8 cellular contexts compared by ENCODE assay signal in the genomic region with DNA sequence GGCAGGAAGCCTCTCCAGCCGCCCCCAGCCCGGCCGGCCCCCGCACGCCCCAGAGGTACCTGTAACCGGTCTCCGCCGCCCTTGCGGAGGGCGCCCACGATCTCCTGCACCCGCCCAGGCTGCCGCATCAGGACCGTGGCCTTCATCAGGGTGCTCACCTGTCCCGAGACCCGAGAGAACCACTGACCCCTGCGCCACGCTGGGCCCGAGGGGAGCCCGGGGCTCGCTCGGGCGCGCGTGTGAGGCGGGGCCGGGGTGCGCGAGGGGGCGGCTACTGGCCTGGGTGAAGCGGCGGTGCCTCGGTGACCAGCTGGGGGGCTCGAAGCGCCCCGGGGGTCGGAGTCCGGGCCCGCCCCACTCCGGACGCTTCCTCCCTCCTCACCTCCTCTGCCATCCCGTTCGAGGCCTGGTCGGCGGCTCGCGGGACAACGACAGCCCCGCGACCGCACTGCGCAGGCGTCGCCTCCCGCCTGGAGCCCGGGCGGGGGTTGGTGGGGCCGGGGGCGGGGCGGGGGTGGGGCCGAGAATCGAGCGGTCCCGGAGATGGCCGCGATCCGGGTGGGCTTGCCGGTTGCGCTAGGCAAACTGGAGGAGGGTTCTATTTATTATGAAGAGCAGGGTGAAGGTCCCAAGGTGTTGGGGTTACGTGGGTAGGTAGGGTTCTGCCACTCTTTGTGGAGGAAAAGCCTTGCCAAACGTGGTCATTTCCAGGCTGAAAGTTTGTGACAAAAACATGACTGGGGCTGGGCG. TPM values are rescaled to one million over a fixed set of nuclear protein-coding genes. Genes with fewer than 3 reads are reported as not detected.
A peak's percentile ranks its signal among the peaks of the same experiment; 100 is the strongest.
DNase-seq lines count a peak whose midpoint lies in the region; ATAC-seq and TF ChIP-seq lines count a peak whose summit lies in the region.

A gene (minus strand): TSS at position 433 of the 750 bp plus-strand sequence. CDS start 39 bp downstream, at position 394.

- TF ChIP-seq CTCF in GM12875 (IDR thresholded peaks at IDR 0.05; ENCODE audit: borderline replicate concordance, insufficient read depth, low read depth, low read length) = no peak
- no peak for TF ChIP-seq CTCF in heart right ventricle (IDR thresholded peaks at IDR 0.05)
- TF ChIP-seq CTCF in upper lobe of right lung (IDR thresholded peaks at IDR 0.05) = no peak

- no peaks in the 10 kb centered on the region for H3K9me3 Mint-ChIP-seq in activated naive CD8-positive, alpha-beta T cell treated with anti-CD3 and anti-CD28 coated beads, Interleukin-2, amount 10 ng/mL, durations not matched to agents 7 days and 5 days

- WGBS in heart right ventricle, 2 donors = 0 to 1% methylated on average over 69 to 72 of the region's 72 CpGs

- peaks cover 0 to 20% (median 14%) of the 10 kb centered on the region in 9 donors for H3K4me1 ChIP-seq in heart right ventricle
- peaks cover 11% of the 10 kb centered on the region for H3K4me1 ChIP-seq in upper lobe of right lung

- ATAC-seq in HG03432 (IDR thresholded peaks at IDR 0.05; ENCODE audit: unreplicated experiment) (peak; percentile 69), SK-N-SH treated with all-trans-retinoic acid at 6 μM for 48 hours (peak; percentile 93), heart right ventricle (peak; percentile 90 to 97 (median 92)), upper lobe of right lung (peak; percentile 95)
- peak; percentile 78 for ATAC-seq in activated naive CD8-positive, alpha-beta T cell treated with anti-CD3 and anti-CD28 coated beads, Interleukin-2, amount 10 ng/mL, durations not matched to agents 7 days and 5 days (ENCODE audit: low read depth)

- H3K4me3 ChIP-seq in GM12875 (ENCODE audit: low read depth, low read length) (peak within 1 kb of the TSS; percentile 72), heart right ventricle (peak within 1 kb of the TSS; percentile 70 to 100 (median 90)), upper lobe of right lung (peak within 1 kb of the TSS; percentile 96)

- no peaks in the 10 kb centered on the region for H3K27me3 ChIP-seq in heart right ventricle
- no peaks in the 10 kb centered on the region for H3K27me3 ChIP-seq in upper lobe of right lung

- peaks cover 13% of the 10 kb centered on the region for H3K27me3 Mint-ChIP-seq in activated naive CD8-positive, alpha-beta T cell treated with anti-CD3 and anti-CD28 coated beads, Interleukin-2, amount 10 ng/mL, durations not matched to agents 7 days and 5 days

- POLR2A ChIA-PET in activated naive CD8-positive, alpha-beta T cell treated with anti-CD3 and anti-CD28 coated beads, Interleukin-2, amount 10 ng/mL, durations not matched to agents 7 days and 5 days (lab: Charles Lee) = no interaction called here

- peak within 1 kb of the TSS; percentile 55 for H3K27ac Mint-ChIP-seq in activated naive CD8-positive, alpha-beta T cell treated with anti-CD3 and anti-CD28 coated beads, Interleukin-2, amount 10 ng/mL, durations not matched to agents 7 days and 5 days

- H3K36me3 ChIP-seq in heart right ventricle (peaks cover 0 to 26% (median 8%) of the 10 kb centered on the region in 9 donors), upper lobe of right lung (peaks cover 18% of the 10 kb centered on the region)

- H3K27ac ChIP-seq in heart right ventricle (peak within 1 kb of the TSS in 9 of 10 donors; percentile 60 to 84 (median 75)), upper lobe of right lung (peak within 1 kb of the TSS; percentile 80)

- no peaks in the 10 kb centered on the region for H3K9me3 ChIP-seq in heart right ventricle
- H3K9me3 ChIP-seq in upper lobe of right lung = no peaks in the 10 kb centered on the region

- peaks cover 16% of the 10 kb centered on the region for H3K4me1 Mint-ChIP-seq in activated naive CD8-positive, alpha-beta T cell treated with anti-CD3 and anti-CD28 coated beads, Interleukin-2, amount 10 ng/mL, durations not matched to agents 7 days and 5 days

- peak; percentile 76 for DNase-seq in activated naive CD8-positive, alpha-beta T cell treated with anti-CD3 and anti-CD28 coated beads, Interleukin-2, amount 10 ng/mL, durations not matched to agents 7 days and 5 days
- peak; percentile 34 to 71 for DNase-seq in heart right ventricle
- DNase-seq in posterior cingulate gyrus = peak; percentile 42 to 94 (median 64)
- peak; percentile 84 for DNase-seq in upper lobe of right lung
- no peak for DNase-seq in NCI-H2029 (lab: John Stamatoyannopoulos, UW)

- peak within 1 kb of the TSS; percentile 85 for H3K4me3 Mint-ChIP-seq in activated naive CD8-positive, alpha-beta T cell treated with anti-CD3 and anti-CD28 coated beads, Interleukin-2, amount 10 ng/mL, durations not matched to agents 7 days and 5 days

- intact Hi-C loops in heart right ventricle (cut with DNase I) = no loop called here
- intact Hi-C loops in posterior cingulate gyrus (cut with DNase I) = no loop called here
- intact Hi-C loops in upper lobe of right lung (cut with DNase I) = no loop called here

- H3K36me3 Mint-ChIP-seq in activated naive CD8-positive, alpha-beta T cell treated with anti-CD3 and anti-CD28 coated beads, Interleukin-2, amount 10 ng/mL, durations not matched to agents 7 days and 5 days = peaks cover 9% of the 10 kb centered on the region

TF ChIP-seq in SK-N-SH treated with all-trans-retinoic acid at 6 μM for 48 hours, 23 proteins besides CTCF, POLR2A, EP300 and RAD21 (continues in another document):
- TF ChIP-seq ZC3H10 (CRISPR knock-in tag; IDR thresholded peaks at IDR 0.05) (no peak), OSR1 (CRISPR knock-in tag; IDR thresholded peaks at IDR 0.05) (no peak), ESRRG (CRISPR knock-in tag; IDR thresholded peaks at IDR 0.05) (no peak), BACH2 (CRISPR knock-in tag; IDR thresholded peaks at IDR 0.05; ENCODE audit: borderline replicate concordance) (no peak), ZFP3 (CRISPR knock-in tag; IDR thresholded peaks at IDR 0.05) (no peak), GLIS3 (CRISPR knock-in tag; IDR thresholded peaks at IDR 0.05) (no peak), ARNTL (CRISPR knock-in tag; IDR thresholded peaks at IDR 0.05; ENCODE audit: borderline replicate concordance, low read depth) (no peak), PPARA (CRISPR knock-in tag; IDR thresholded peaks at IDR 0.05; ENCODE audit: borderline replicate concordance) (no peak), TCF4 (CRISPR knock-in tag; IDR thresholded peaks at IDR 0.05; ENCODE audit: borderline replicate concordance) (no peak), CSDC2 (CRISPR knock-in tag; IDR thresholded peaks at IDR 0.05) (no peak), ISL1 (CRISPR knock-in tag; IDR thresholded peaks at IDR 0.05) (no peak), ZFP30 (CRISPR knock-in tag; IDR thresholded peaks at IDR 0.05) (no peak)
- TF ChIP-seq, protein P1, sequence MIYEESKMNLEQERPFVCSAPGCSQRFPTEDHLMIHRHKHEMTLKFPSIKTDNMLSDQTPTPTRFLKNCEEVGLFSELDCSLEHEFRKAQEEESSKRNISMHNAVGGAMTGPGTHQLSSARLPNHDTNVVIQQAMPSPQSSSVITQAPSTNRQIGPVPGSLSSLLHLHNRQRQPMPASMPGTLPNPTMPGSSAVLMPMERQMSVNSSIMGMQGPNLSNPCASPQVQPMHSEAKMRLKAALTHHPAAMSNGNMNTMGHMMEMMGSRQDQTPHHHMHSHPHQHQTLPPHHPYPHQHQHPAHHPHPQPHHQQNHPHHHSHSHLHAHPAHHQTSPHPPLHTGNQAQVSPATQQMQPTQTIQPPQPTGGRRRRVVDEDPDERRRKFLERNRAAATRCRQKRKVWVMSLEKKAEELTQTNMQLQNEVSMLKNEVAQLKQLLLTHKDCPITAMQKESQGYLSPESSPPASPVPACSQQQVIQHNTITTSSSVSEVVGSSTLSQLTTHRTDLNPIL (CRISPR knock-in tag; IDR thresholded peaks at IDR 0.05; ENCODE audit: low read depth) = no peak
- TF ChIP-seq, protein P2, sequence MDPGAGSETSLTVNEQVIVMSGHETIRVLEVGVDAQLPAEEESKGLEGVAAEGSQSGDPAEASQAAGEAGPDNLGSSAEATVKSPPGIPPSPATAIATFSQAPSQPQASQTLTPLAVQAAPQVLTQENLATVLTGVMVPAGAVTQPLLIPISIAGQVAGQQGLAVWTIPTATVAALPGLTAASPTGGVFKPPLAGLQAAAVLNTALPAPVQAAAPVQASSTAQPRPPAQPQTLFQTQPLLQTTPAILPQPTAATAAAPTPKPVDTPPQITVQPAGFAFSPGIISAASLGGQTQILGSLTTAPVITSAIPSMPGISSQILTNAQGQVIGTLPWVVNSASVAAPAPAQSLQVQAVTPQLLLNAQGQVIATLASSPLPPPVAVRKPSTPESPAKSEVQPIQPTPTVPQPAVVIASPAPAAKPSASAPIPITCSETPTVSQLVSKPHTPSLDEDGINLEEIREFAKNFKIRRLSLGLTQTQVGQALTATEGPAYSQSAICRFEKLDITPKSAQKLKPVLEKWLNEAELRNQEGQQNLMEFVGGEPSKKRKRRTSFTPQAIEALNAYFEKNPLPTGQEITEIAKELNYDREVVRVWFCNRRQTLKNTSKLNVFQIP (CRISPR knock-in tag; IDR thresholded peaks at IDR 0.05; ENCODE audit: borderline replicate concordance, low read depth) = no peak
- TF ChIP-seq, protein P3, sequence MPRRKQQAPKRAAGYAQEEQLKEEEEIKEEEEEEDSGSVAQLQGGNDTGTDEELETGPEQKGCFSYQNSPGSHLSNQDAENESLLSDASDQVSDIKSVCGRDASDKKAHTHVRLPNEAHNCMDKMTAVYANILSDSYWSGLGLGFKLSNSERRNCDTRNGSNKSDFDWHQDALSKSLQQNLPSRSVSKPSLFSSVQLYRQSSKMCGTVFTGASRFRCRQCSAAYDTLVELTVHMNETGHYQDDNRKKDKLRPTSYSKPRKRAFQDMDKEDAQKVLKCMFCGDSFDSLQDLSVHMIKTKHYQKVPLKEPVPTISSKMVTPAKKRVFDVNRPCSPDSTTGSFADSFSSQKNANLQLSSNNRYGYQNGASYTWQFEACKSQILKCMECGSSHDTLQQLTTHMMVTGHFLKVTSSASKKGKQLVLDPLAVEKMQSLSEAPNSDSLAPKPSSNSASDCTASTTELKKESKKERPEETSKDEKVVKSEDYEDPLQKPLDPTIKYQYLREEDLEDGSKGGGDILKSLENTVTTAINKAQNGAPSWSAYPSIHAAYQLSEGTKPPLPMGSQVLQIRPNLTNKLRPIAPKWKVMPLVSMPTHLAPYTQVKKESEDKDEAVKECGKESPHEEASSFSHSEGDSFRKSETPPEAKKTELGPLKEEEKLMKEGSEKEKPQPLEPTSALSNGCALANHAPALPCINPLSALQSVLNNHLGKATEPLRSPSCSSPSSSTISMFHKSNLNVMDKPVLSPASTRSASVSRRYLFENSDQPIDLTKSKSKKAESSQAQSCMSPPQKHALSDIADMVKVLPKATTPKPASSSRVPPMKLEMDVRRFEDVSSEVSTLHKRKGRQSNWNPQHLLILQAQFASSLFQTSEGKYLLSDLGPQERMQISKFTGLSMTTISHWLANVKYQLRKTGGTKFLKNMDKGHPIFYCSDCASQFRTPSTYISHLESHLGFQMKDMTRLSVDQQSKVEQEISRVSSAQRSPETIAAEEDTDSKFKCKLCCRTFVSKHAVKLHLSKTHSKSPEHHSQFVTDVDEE (CRISPR knock-in tag; IDR thresholded peaks at IDR 0.05) = no peak

RNA-seq across cellular contexts. Expression of the gene that starts here (rescaled TPM):
- total RNA-seq in activated naive CD8-positive, alpha-beta T cell treated with anti-CD3 and anti-CD28 coated beads, Interleukin-2, amount 10 ng/mL, durations not matched to agents 7 days and 5 days = 10 to 100 TPM; 30.1 to 35.4 TPM
- total RNA-seq in heart right ventricle (10 to 100 TPM; 14.5 to 25.0 (median 20.5) TPM), upper lobe of right lung (36.5 TPM)
- polyA plus RNA-seq in heart right ventricle = 10 to 100 TPM; 42.1 to 48.5 TPM
